ENCODE assay signal across 8 cellular contexts in genomic region chr6:30260036-30260504, GRCh38. TPM values are rescaled to one million over a fixed set of nuclear protein-coding genes. Genes with fewer than 3 reads are reported as not detected.
DNase-seq lines count a peak whose midpoint lies in the region; ATAC-seq and TF ChIP-seq lines count a peak whose summit lies in the region.

No MANE protein-coding gene starts in this region.

- H3K36me3 ChIP-seq in BE2C, result no peaks in the 10 kb centered on the region
- H3K36me3 ChIP-seq in upper lobe of right lung, result no peaks in the 10 kb centered on the region

- peaks cover 8% of the 10 kb centered on the region for H3K9me3 Mint-ChIP-seq in activated CD4-positive, alpha-beta T cell treated with anti-CD3 and anti-CD28 coated beads, Interleukin-2, amount 10 ng/mL, durations not matched to agents 24 days and 14 days
- H3K9me3 Mint-ChIP-seq in nephron progenitor cell, result no peaks in the 10 kb centered on the region

- H3K36me3 Mint-ChIP-seq in activated CD4-positive, alpha-beta T cell treated with anti-CD3 and anti-CD28 coated beads, Interleukin-2, amount 10 ng/mL, durations not matched to agents 24 days and 14 days (ENCODE audit: low read depth), result peaks cover 11% of the 10 kb centered on the region
- H3K36me3 Mint-ChIP-seq in nephron progenitor cell (ENCODE audit: low read depth), result peaks cover 23% of the 10 kb centered on the region

- ATAC-seq in HG02852 (IDR thresholded peaks at IDR 0.05; ENCODE audit: unreplicated experiment), result peak; percentile 19
- ATAC-seq in upper lobe of right lung, result peak; percentile 39
- ATAC-seq in GM18858 (IDR thresholded peaks at IDR 0.05; ENCODE audit: unreplicated experiment), result no peak

- H3K4me1 ChIP-seq in BE2C (peaks cover 3% of the 10 kb centered on the region; the same call in 1 of the 2 replicates), upper lobe of right lung (peaks cover 4% of the 10 kb centered on the region)

- H3K9me3 ChIP-seq in BE2C, result no peaks in the 10 kb centered on the region
- no peaks in the 10 kb centered on the region for H3K9me3 ChIP-seq in upper lobe of right lung

- DNase-seq in BE2C (no peak), epithelial cell of proximal tubule (ENCODE audit: low read depth) (no peak), nephron progenitor cell (no peak), upper lobe of right lung (peak; percentile 66), kidney glomerular epithelial cell (lab: John Stamatoyannopoulos, UW) (no peak)
- peak; percentile 75 for DNase-seq in activated CD4-positive, alpha-beta T cell treated with anti-CD3 and anti-CD28 coated beads, Interleukin-2, amount 10 ng/mL, durations not matched to agents 24 days and 14 days

- no peak overlapping the region for H3K27ac Mint-ChIP-seq in activated CD4-positive, alpha-beta T cell treated with anti-CD3 and anti-CD28 coated beads, Interleukin-2, amount 10 ng/mL, durations not matched to agents 24 days and 14 days
- no peak overlapping the region for H3K27ac Mint-ChIP-seq in nephron progenitor cell

- peak overlapping the region; percentile 85 for H3K4me3 Mint-ChIP-seq in activated CD4-positive, alpha-beta T cell treated with anti-CD3 and anti-CD28 coated beads, Interleukin-2, amount 10 ng/mL, durations not matched to agents 24 days and 14 days
- H3K4me3 Mint-ChIP-seq in nephron progenitor cell, result peak overlapping the region; percentile 84

- H3K4me3 ChIP-seq in BE2C (ENCODE audit: low read depth, low read length), result peak overlapping the region; percentile 77
- H3K4me3 ChIP-seq in epithelial cell of proximal tubule (ENCODE audit: low read depth, low read length), result peak overlapping the region; percentile 98
- H3K4me3 ChIP-seq in upper lobe of right lung, result peak overlapping the region; percentile 93

- H3K4me1 Mint-ChIP-seq in activated CD4-positive, alpha-beta T cell treated with anti-CD3 and anti-CD28 coated beads, Interleukin-2, amount 10 ng/mL, durations not matched to agents 24 days and 14 days, result peaks cover 13% of the 10 kb centered on the region
- H3K4me1 Mint-ChIP-seq in nephron progenitor cell, result peaks cover 5% of the 10 kb centered on the region

- no peak for TF ChIP-seq CTCF in BE2C (IDR thresholded peaks at IDR 0.05; ENCODE audit: low read depth, low read length)
- TF ChIP-seq CTCF in epithelial cell of proximal tubule (conservative IDR thresholded peaks at IDR 0.05; ENCODE audit: low read depth, low read length), result no peak
- no peak for TF ChIP-seq CTCF in nephron progenitor cell (IDR thresholded peaks at IDR 0.05)
- peak; percentile 3 for TF ChIP-seq CTCF in upper lobe of right lung (IDR thresholded peaks at IDR 0.05)

- H3K27me3 ChIP-seq in BE2C (peaks cover 12% of the 10 kb centered on the region), upper lobe of right lung (no peaks in the 10 kb centered on the region)

- no peak overlapping the region for H3K27ac ChIP-seq in upper lobe of right lung

- peaks cover 25% of the 10 kb centered on the region for H3K27me3 Mint-ChIP-seq in activated CD4-positive, alpha-beta T cell treated with anti-CD3 and anti-CD28 coated beads, Interleukin-2, amount 10 ng/mL, durations not matched to agents 24 days and 14 days
- peaks cover 69% of the 10 kb centered on the region for H3K27me3 Mint-ChIP-seq in nephron progenitor cell (ENCODE audit: low read depth, poor library complexity)

- intact Hi-C loops in activated CD4-positive, alpha-beta T cell treated with anti-CD3 and anti-CD28 coated beads, Interleukin-2, amount 10 ng/mL, durations not matched to agents 24 days and 14 days (cut with micrococcal nuclease), result no loop called here
- intact Hi-C loops in upper lobe of right lung (cut with DNase I), result no loop called here

RNA-seq across cellular contexts. Expression of gene TRIM26, which starts 46.9 kb away (rescaled TPM):
- polyA plus RNA-seq in BE2C (2012; ENCODE audit: insufficient read depth, insufficient read length, low read depth), result 26.3 TPM
- 58.3 and 60.1 TPM in 2 replicates for total RNA-seq in activated CD4-positive, alpha-beta T cell treated with anti-CD3 and anti-CD28 coated beads, Interleukin-2, amount 10 ng/mL, durations not matched to agents 24 days and 14 days
- total RNA-seq in epithelial cell of proximal tubule (14.7 and 35.1 TPM in 2 replicates), upper lobe of right lung (48.1 TPM)

Comparison
In these comparisons a context has a peak if more than half of its experiments do, and no peak if none do; other contexts are left out.
1. DNase-seq: peak in activated CD4-positive, alpha-beta T cell treated with anti-CD3 and anti-CD28 coated beads, Interleukin-2, amount 10 ng/mL, durations not matched to agents 24 days and 14 days (single experiment) and upper lobe of right lung (single experiment); none in BE2C (single experiment), epithelial cell of proximal tubule (single experiment), nephron progenitor cell (single experiment) and kidney glomerular epithelial cell (single experiment).
2. Peak in every context shown above with its lines, with median percentiles within 50 percentile points of each other: H3K4me3 ChIP-seq.